18 cellular contexts compared by ENCODE assay signal in the genomic region with DNA sequence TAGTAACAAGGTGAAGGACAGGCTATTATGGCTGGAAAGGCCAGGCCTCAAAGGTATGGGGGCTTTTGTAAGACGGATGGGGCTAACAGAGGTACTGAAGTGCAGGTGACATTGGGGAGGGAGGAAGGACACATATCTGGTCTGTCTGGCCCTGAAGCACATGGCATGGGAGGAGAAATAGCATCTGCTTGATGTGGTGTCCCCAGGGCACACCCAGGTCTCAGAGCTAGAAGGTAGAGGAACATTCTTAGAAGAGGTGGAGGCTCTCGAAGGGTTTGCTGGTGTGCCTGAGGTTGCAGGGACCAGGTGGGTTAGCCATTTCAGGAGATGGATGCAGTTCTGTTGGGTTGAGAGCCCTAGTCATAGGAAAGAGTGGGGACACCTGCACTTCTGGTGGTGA. TPM values are rescaled to one million over a fixed set of nuclear protein-coding genes. Genes with fewer than 3 reads are reported as not detected.
DNase-seq lines count a peak whose midpoint lies in the region; ATAC-seq, FAIRE-seq and TF ChIP-seq lines count a peak whose summit lies in the region.
"Had no signal": no experiment of that assay in that cellular context is flagged by ENCODE, and none has a peak within 500 bp of the region (broad histone marks: within the 10 kb centered on the region; RNA-seq: fewer than 3 reads in every experiment).

No MANE protein-coding gene starts in this region.

- H3F3A ChIP-seq in MM.1S (ENCODE audit: insufficient read depth, low read length), result no peaks in the 10 kb centered on the region

- no peak overlapping the region for H3K4me3 Mint-ChIP-seq in activated T-cell treated with anti-CD3 and anti-CD28 coated beads, Interleukin-2, amount 50 U/mL, for 72 hours
- no peak overlapping the region for H3K4me3 Mint-ChIP-seq in activated T-cell treated with anti-CD3 and anti-CD28 coated beads, Interleukin-2, amount 50 U/mL, for 4 hours
- no peak overlapping the region for H3K4me3 Mint-ChIP-seq in stimulated activated naive B cell treated with anti-CD40 and anti-IgM and Interleukin-4, amounts not matched to agents 10 μg/mL and 1 μg/mL and 100 μg/mL, for 72 hours

- H3K9me2 ChIP-seq in MM.1S (replicated peaks; ENCODE audit: insufficient read depth, low read length), result no peaks in the 10 kb centered on the region

- H3K4me3 ChIP-seq in RWPE2 (ENCODE audit: severe bottlenecking) (no peak overlapping the region), keratinocyte (ENCODE audit: control insufficient read depth in 2 of 3, extremely low read depth in 1 of 3, insufficient read depth in 2 of 3, low read depth in 1 of 3, low read length in 3 of 3) (peak overlapping the region in 1 of 3 experiments; percentile 8), MM.1S (ENCODE audit: low read length) (no peak overlapping the region)

- H3K9me1 ChIP-seq in keratinocyte (ENCODE audit: control insufficient read depth, extremely low read depth, insufficient read depth, low read length), result no peaks in the 10 kb centered on the region

- H3K36me3 ChIP-seq in RWPE2 (ENCODE audit: low read depth), result peaks cover 9% of the 10 kb centered on the region; the same call in 1 of the 2 replicates
- H3K36me3 ChIP-seq in keratinocyte (ENCODE audit: control insufficient read depth in 2 of 2, extremely low read depth in 1 of 2, insufficient read depth in 2 of 2, low read length in 2 of 2), result peaks cover 5% of the 10 kb centered on the region in 2 experiments
- no peaks in the 10 kb centered on the region for H3K36me3 ChIP-seq in MM.1S (replicated peaks; ENCODE audit: insufficient read depth, low read length)

- no peak overlapping the region for H3K9ac ChIP-seq in keratinocyte (ENCODE audit: control insufficient read depth, extremely low read depth, insufficient read depth, low read length)
- no peak overlapping the region for H3K9ac ChIP-seq in MM.1S (ENCODE audit: low read length)

- no peaks in the 10 kb centered on the region for H3K27me3 ChIP-seq in RWPE2 (ENCODE audit: insufficient read depth, poor library complexity, severe bottlenecking)
- no peaks in the 10 kb centered on the region for H3K27me3 ChIP-seq in keratinocyte (ENCODE audit: control insufficient read depth, extremely low read depth, insufficient read depth, low read length)
- no peaks in the 10 kb centered on the region for H3K27me3 ChIP-seq in MM.1S (replicated peaks; ENCODE audit: insufficient read depth, low read length)

- H2AFZ ChIP-seq in keratinocyte (ENCODE audit: control insufficient read depth, low read length) (no peak overlapping the region), MM.1S (ENCODE audit: low read length) (no peak overlapping the region)

- H3K4me1 Mint-ChIP-seq in activated T-cell treated with anti-CD3 and anti-CD28 coated beads, Interleukin-2, amount 50 U/mL, for 72 hours (ENCODE audit: low read depth), result peaks cover 37% of the 10 kb centered on the region
- H3K4me1 Mint-ChIP-seq in activated T-cell treated with anti-CD3 and anti-CD28 coated beads, Interleukin-2, amount 50 U/mL, for 4 hours (ENCODE audit: low read depth), result peaks cover 29% of the 10 kb centered on the region
- H3K4me1 Mint-ChIP-seq in stimulated activated naive B cell treated with anti-CD40 and anti-IgM and Interleukin-4, amounts not matched to agents 10 μg/mL and 1 μg/mL and 100 μg/mL, for 72 hours, result peaks cover 28 to 40% of the 10 kb centered on the region in 2 donors

- dilution Hi-C loops in keratinocyte (cut with MboI; ENCODE audit: extremely low pct_ligation_motif_present, low sequenced_read_pairs), result no loop called here

- H3K27me3 Mint-ChIP-seq in activated T-cell treated with anti-CD3 and anti-CD28 coated beads, Interleukin-2, amount 50 U/mL, for 72 hours (ENCODE audit: low read depth), result no peaks in the 10 kb centered on the region
- no peaks in the 10 kb centered on the region for H3K27me3 Mint-ChIP-seq in activated T-cell treated with anti-CD3 and anti-CD28 coated beads, Interleukin-2, amount 50 U/mL, for 4 hours (ENCODE audit: low read depth)
- no peaks in the 10 kb centered on the region for H3K27me3 Mint-ChIP-seq in stimulated activated naive B cell treated with anti-CD40 and anti-IgM and Interleukin-4, amounts not matched to agents 10 μg/mL and 1 μg/mL and 100 μg/mL, for 72 hours

- TF ChIP-seq CTCF in RWPE2 (IDR thresholded peaks at IDR 0.05; ENCODE audit: poor library complexity, severe bottlenecking) (no peak), keratinocyte (optimal IDR thresholded peaks at IDR 0.05 in 1 of 3, IDR thresholded peaks at IDR 0.05 in 1 of 3, conservative IDR thresholded peaks at IDR 0.05 in 1 of 3; ENCODE audit: extremely low read depth in 1 of 3, insufficient read depth in 2 of 3, low read length in 3 of 3) (no peak), MM.1S (IDR thresholded peaks at IDR 0.05; ENCODE audit: low read length) (no peak)

- H3K9me3 ChIP-seq in RWPE2 (ENCODE audit: severe bottlenecking) (no peaks in the 10 kb centered on the region), keratinocyte (ENCODE audit: control insufficient read depth, low read depth, low read length) (no peaks in the 10 kb centered on the region), MM.1S (replicated peaks; ENCODE audit: insufficient read depth, low read length) (no peaks in the 10 kb centered on the region)

- no peak for FAIRE-seq in keratinocyte (lab: Jason Lieb, UNC)
- FAIRE-seq: H1, HTR-8/SVneo, RCC 7860 had no signal

- H3K79me2 ChIP-seq in keratinocyte (ENCODE audit: control insufficient read depth, insufficient read depth, low read length), result peaks cover 69% of the 10 kb centered on the region
- H3K79me2 ChIP-seq in MM.1S (ENCODE audit: low read length), result peaks cover 49% of the 10 kb centered on the region

- H3K27ac ChIP-seq in RWPE2 (ENCODE audit: poor library complexity, severe bottlenecking), result peak overlapping the region; percentile 18
- H3K27ac ChIP-seq in keratinocyte (ENCODE audit: control insufficient read depth, insufficient read depth, low read length), result peak overlapping the region; percentile 10
- H3K27ac ChIP-seq in MM.1S (ENCODE audit: low read length), result no peak overlapping the region

- peak; percentile 9 to 17 for ATAC-seq in activated T-cell treated with anti-CD3 and anti-CD28 coated beads, Interleukin-2, amount 50 U/mL, for 72 hours (replicated peaks in 1 of 2)
- no peak for ATAC-seq in activated T-cell treated with anti-CD3 and anti-CD28 coated beads, Interleukin-2, amount 50 U/mL, for 4 hours
- no peak for ATAC-seq in RWPE2 (ENCODE audit: low read depth)
- ATAC-seq in stimulated activated naive B cell treated with anti-CD40 and anti-IgM and Interleukin-4, amounts not matched to agents 10 μg/mL and 1 μg/mL and 100 μg/mL, for 72 hours (replicated peaks), result peak; percentile 12 to 33
- no peak for ATAC-seq in GM21737 (IDR thresholded peaks at IDR 0.05; ENCODE audit: unreplicated experiment)

- H4K20me1 ChIP-seq in keratinocyte (ENCODE audit: control insufficient read depth, extremely low read depth, insufficient read depth, low read length) (peaks cover 5% of the 10 kb centered on the region), MM.1S (ENCODE audit: insufficient read depth, low read length) (no peaks in the 10 kb centered on the region)

- H3K4me1 ChIP-seq in RWPE2 (ENCODE audit: insufficient read depth, poor library complexity, severe bottlenecking), result peaks cover 7% of the 10 kb centered on the region
- H3K4me1 ChIP-seq in keratinocyte (ENCODE audit: control insufficient read depth, extremely low read depth, insufficient read depth, low read length), result peaks cover 16% of the 10 kb centered on the region
- peaks cover 25% of the 10 kb centered on the region for H3K4me1 ChIP-seq in MM.1S (ENCODE audit: low read length)

- no peak overlapping the region for H3K27ac Mint-ChIP-seq in activated T-cell treated with anti-CD3 and anti-CD28 coated beads, Interleukin-2, amount 50 U/mL, for 72 hours
- H3K27ac Mint-ChIP-seq in stimulated activated naive B cell treated with anti-CD40 and anti-IgM and Interleukin-4, amounts not matched to agents 10 μg/mL and 1 μg/mL and 100 μg/mL, for 72 hours, result no peak overlapping the region

- peaks cover 15 to 19% of the 10 kb centered on the region in 2 donors for H3K36me3 Mint-ChIP-seq in activated T-cell treated with anti-CD3 and anti-CD28 coated beads, Interleukin-2, amount 50 U/mL, for 72 hours (ENCODE audit: insufficient read depth in 2 of 2)
- H3K36me3 Mint-ChIP-seq in activated T-cell treated with anti-CD3 and anti-CD28 coated beads, Interleukin-2, amount 50 U/mL, for 4 hours (ENCODE audit: insufficient read depth), result peaks cover 16% of the 10 kb centered on the region
- peaks cover 38 to 43% of the 10 kb centered on the region in 2 donors for H3K36me3 Mint-ChIP-seq in stimulated activated naive B cell treated with anti-CD40 and anti-IgM and Interleukin-4, amounts not matched to agents 10 μg/mL and 1 μg/mL and 100 μg/mL, for 72 hours

- no peak for DNase-seq in activated T-cell treated with anti-CD3 and anti-CD28 coated beads, Interleukin-2, amount 50 U/mL, for 72 hours
- no peak for DNase-seq in activated T-cell treated with anti-CD3 and anti-CD28 coated beads, Interleukin-2, amount 50 U/mL, for 4 hours
- DNase-seq in RWPE2 (ENCODE audit: low spot score) (no peak), keratinocyte (ENCODE audit: low read depth, low spot score) (no peak), hepatic stellate cell (ENCODE audit: low spot score) (no peak), MM.1S (no peak)
- DNase-seq in stimulated activated naive B cell treated with anti-CD40 and anti-IgM and Interleukin-4, amounts not matched to agents 10 μg/mL and 1 μg/mL and 100 μg/mL, for 72 hours, result no peak
- DNase-seq: C1 segment of cervical spinal cord, DMS 273 treated with DMSO at 0.1 percent for 48 hours, NCI-H1092, NCI-H1694 treated with DMSO at 0.1 percent for 48 hours, NCI-H446, NCI-H774, SIG-M5 had no signal

- H3K4me2 ChIP-seq in keratinocyte (ENCODE audit: control insufficient read depth, extremely low read depth, insufficient read depth, low read depth, low read length) (peak overlapping the region; percentile 62), MM.1S (ENCODE audit: low read depth, low read length) (no peak overlapping the region)

- H3K9me3 Mint-ChIP-seq in activated T-cell treated with anti-CD3 and anti-CD28 coated beads, Interleukin-2, amount 50 U/mL, for 72 hours, result peaks cover 0 to 9% of the 10 kb centered on the region in 2 donors
- H3K9me3 Mint-ChIP-seq in activated T-cell treated with anti-CD3 and anti-CD28 coated beads, Interleukin-2, amount 50 U/mL, for 4 hours, result peaks cover 4% of the 10 kb centered on the region
- peaks cover 11 to 12% of the 10 kb centered on the region in 2 donors for H3K9me3 Mint-ChIP-seq in stimulated activated naive B cell treated with anti-CD40 and anti-IgM and Interleukin-4, amounts not matched to agents 10 μg/mL and 1 μg/mL and 100 μg/mL, for 72 hours

RNA-seq across cellular contexts. Expression of gene RALB, which starts 9.5 kb away (rescaled TPM):
- total RNA-seq in activated T-cell treated with anti-CD3 and anti-CD28 coated beads, Interleukin-2, amount 50 U/mL, for 72 hours, result 10 to 100 TPM; 52.9 to 53.1 TPM
- 10 to 100 TPM in 2 of 3 donors, 1 to 10 TPM in 1; 9.2 to 17.5 (median 13.0) TPM for total RNA-seq in activated T-cell treated with anti-CD3 and anti-CD28 coated beads, Interleukin-2, amount 50 U/mL, for 4 hours
- polyA plus RNA-seq in keratinocyte, result 52.8 to 80.8 TPM (median 60.6 TPM) in 3 replicates
- polyA plus RNA-seq in keratinocyte (2011; ENCODE audit: low read depth), result 54.8 TPM
- polyA plus RNA-seq in keratinocyte (2011; cell fraction: cytosol; rRNA removed), result 63.8 and 90.6 TPM in 2 replicates
- 26.9 and 35.5 TPM in 2 replicates for polyA plus RNA-seq in keratinocyte (2011; cell fraction: nucleus; rRNA removed)
- 43.6 and 58.8 TPM in 2 replicates for polyA plus RNA-seq in keratinocyte (2012; ENCODE audit: low replicate concordance)
- 8.1 to 32.2 TPM (median 25.4 TPM) in 3 replicates for polyA minus RNA-seq in keratinocyte
- 33.6 TPM for polyA minus RNA-seq in keratinocyte (2011; cell fraction: cytosol; rRNA and poly(A)+ RNA removed)
- polyA minus RNA-seq in keratinocyte (2011; cell fraction: nucleus; rRNA and poly(A)+ RNA removed), result 9.0 and 11.5 TPM in 2 replicates

RNA-seq across cellular contexts. Expression of gene TMEM185B, which starts 39.0 kb away (rescaled TPM):
- 10 to 100 TPM; 20.9 to 21.1 TPM for total RNA-seq in activated T-cell treated with anti-CD3 and anti-CD28 coated beads, Interleukin-2, amount 50 U/mL, for 72 hours
- 10 to 100 TPM; 35.0 to 38.4 (median 36.3) TPM for total RNA-seq in activated T-cell treated with anti-CD3 and anti-CD28 coated beads, Interleukin-2, amount 50 U/mL, for 4 hours
- polyA plus RNA-seq in keratinocyte, result 7.8 to 27.8 TPM (median 13.4 TPM) in 3 replicates
- polyA plus RNA-seq in keratinocyte (2011; ENCODE audit: low read depth), result 1.3 TPM
- polyA plus RNA-seq in keratinocyte (2011; cell fraction: cytosol; rRNA removed), result 7.3 and 8.6 TPM in 2 replicates
- 30.7 and 33.7 TPM in 2 replicates for polyA plus RNA-seq in keratinocyte (2011; cell fraction: nucleus; rRNA removed)
- polyA plus RNA-seq in keratinocyte (2012; ENCODE audit: low replicate concordance), result 12.5 and 17.9 TPM in 2 replicates
- polyA minus RNA-seq in keratinocyte, result 7.5 to 39.5 TPM (median 8.8 TPM) in 3 replicates
- polyA minus RNA-seq in keratinocyte (2011; cell fraction: cytosol; rRNA and poly(A)+ RNA removed), result 4.8 TPM
- 12.8 and 19.5 TPM in 2 replicates for polyA minus RNA-seq in keratinocyte (2011; cell fraction: nucleus; rRNA and poly(A)+ RNA removed)

Comparison
In these comparisons a context has a peak if more than half of its experiments do, and no peak if none do; other contexts are left out.
1. ATAC-seq: peak in activated T-cell treated with anti-CD3 and anti-CD28 coated beads, Interleukin-2, amount 50 U/mL, for 72 hours (2 of 2) and stimulated activated naive B cell treated with anti-CD40 and anti-IgM and Interleukin-4, amounts not matched to agents 10 μg/mL and 1 μg/mL and 100 μg/mL, for 72 hours (2 of 2); none in activated T-cell treated with anti-CD3 and anti-CD28 coated beads, Interleukin-2, amount 50 U/mL, for 4 hours (0 of 2), RWPE2 (single experiment) and GM21737 (single experiment).